In the genomic region with DNA sequence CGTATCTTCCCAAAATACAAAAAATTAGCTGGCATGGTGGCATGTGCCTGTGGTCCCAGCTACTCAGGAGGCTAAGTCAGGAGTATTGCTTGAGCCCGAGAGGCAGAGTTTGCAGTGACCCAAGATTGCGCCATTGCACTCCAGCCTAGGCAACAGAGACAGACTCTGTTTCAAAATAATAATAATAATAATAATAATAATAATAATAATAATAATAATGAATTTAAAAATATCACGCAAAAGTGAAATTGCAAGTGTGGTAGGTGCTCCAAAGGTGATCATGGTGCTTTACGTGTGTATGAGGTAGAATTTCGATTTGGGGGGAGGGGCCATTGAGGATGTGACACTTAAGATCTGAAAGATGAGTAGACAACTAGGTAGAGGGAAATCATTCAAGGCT, we compare ENCODE assay signal across 29 cellular contexts.
"Had no signal": no experiment of that assay in that cellular context is flagged by ENCODE, and none has a peak within 500 bp of the region (broad histone marks: within the 10 kb centered on the region; RNA-seq: fewer than 3 reads in every experiment).

No MANE protein-coding gene starts in this region.

- H3K27me3 Mint-ChIP-seq: activated naive CD4-positive, alpha-beta T cell treated with anti-CD3 and anti-CD28 coated beads, Interleukin-2, amount 50 U/mL, for 24 hours had no signal

- H3K27ac Mint-ChIP-seq: activated CD4-positive, alpha-beta T cell treated with anti-CD3 and anti-CD28 coated beads for 36 hours; activated CD8-positive, alpha-beta memory T cell treated with anti-CD3 and anti-CD28 coated beads, Interleukin-2, amount 10 ng/mL, durations not matched to agents 7 days and 5 days; activated CD8-positive, alpha-beta T cell treated with anti-CD3 and anti-CD28 coated beads, Interleukin-2, amount 10 ng/mL, durations not matched to agents 7 days and 5 days; activated naive CD4-positive, alpha-beta T cell treated with anti-CD3 and anti-CD28 coated beads, Interleukin-2, amount 10 ng/mL, durations not matched to agents 7 days and 5 days; activated naive CD4-positive, alpha-beta T cell treated with anti-CD3 and anti-CD28 coated beads, Interleukin-2, amount 50 U/mL, for 24 hours; activated naive CD8-positive, alpha-beta T cell treated with anti-CD3 and anti-CD28 coated beads, Interleukin-2, amount 10 ng/mL, durations not matched to agents 7 days and 5 days; activated naive CD8-positive, alpha-beta T cell treated with anti-CD3 and anti-CD28 coated beads, Interleukin-2, amount 50 U/mL, for 24 hours; activated T-cell treated with anti-CD3 and anti-CD28 coated beads, Interleukin-2, amount 50 U/mL, for 24 hours; activated T-helper 2 cell treated with anti-CD3 and anti-CD28 coated beads, Interferon-gamma antibody, Interleukin-2, Interleukin-4, amounts not matched to agents 10 μg/mL and 5 μg/mL and 100 μg/mL, durations not matched to agents 14 hours and 24 hours and 36 hours; brain; T-helper 2 cell treated with Interferon-gamma antibody and Interleukin-4, amounts not matched to agents 5 μg/mL and 100 μg/mL, for 36 hours had no signal

- H3K36me3 Mint-ChIP-seq: activated naive CD4-positive, alpha-beta T cell treated with anti-CD3 and anti-CD28 coated beads, Interleukin-2, amount 50 U/mL, for 24 hours; brain had no signal

- DNase-seq: activated CD4-positive, alpha-beta T cell treated with anti-CD3 and anti-CD28 coated beads for 1 hour; activated CD4-positive, alpha-beta T cell treated with anti-CD3 and anti-CD28 coated beads for 36 hours; activated CD4-positive, alpha-beta T cell treated with anti-CD3 and anti-CD28 coated beads for 48 hours; activated CD4-positive, alpha-beta T cell treated with anti-CD3 and anti-CD28 coated beads, Interleukin-2, amount 50 U/mL, for 48 hours; activated CD4-positive, CD25-positive, alpha-beta regulatory T cell; activated CD8-positive, alpha-beta memory T cell treated with anti-CD3 and anti-CD28 coated beads for 24 hours; activated CD8-positive, alpha-beta memory T cell treated with anti-CD3 and anti-CD28 coated beads, Interleukin-2, amount 10 ng/mL, durations not matched to agents 7 days and 5 days; activated CD8-positive, alpha-beta memory T cell treated with anti-CD3 and anti-CD28 coated beads, Interleukin-2, amount 50 U/mL, for 48 hours; activated CD8-positive, alpha-beta T cell treated with anti-CD3 and anti-CD28 coated beads, Interleukin-2, amount 10 ng/mL, durations not matched to agents 7 days and 5 days; activated effector memory CD4-positive, alpha-beta T cell treated with Interleukin-2 at 50 U/mL for 16 hours; activated gamma-delta T cell; activated naive CD4-positive, alpha-beta T cell treated with anti-CD3 and anti-CD28 coated beads, Interleukin-2, amount 10 ng/mL, durations not matched to agents 7 days and 5 days; activated naive CD4-positive, alpha-beta T cell treated with Interleukin-2 at 50 U/mL for 16 hours; activated naive CD8-positive, alpha-beta T cell treated with anti-CD3 and anti-CD28 coated beads, Interleukin-2, amount 10 ng/mL, durations not matched to agents 7 days and 5 days; activated naive CD8-positive, alpha-beta T cell treated with anti-CD3 and anti-CD28 coated beads, Interleukin-2, amount 50 U/mL, for 24 hours; activated T-cell treated with anti-CD3 and anti-CD28 coated beads, Interleukin-2, amount 50 U/mL, for 24 hours; activated T-cell treated with anti-CD3 and anti-CD28 coated beads, Interleukin-2, amount 50 U/mL, for 48 hours; amygdala; anterior cingulate cortex; caudate nucleus; cerebellar nuclear complex; SW 1271; T-helper 9 cell had no signal

- H3K9me3 Mint-ChIP-seq: central memory CD8-positive, alpha-beta T cell had no signal

- ATAC-seq: activated CD4-positive, alpha-beta T cell treated with anti-CD3 and anti-CD28 coated beads for 36 hours; activated CD4-positive, CD25-positive, alpha-beta regulatory T cell treated with anti-CD3 and anti-CD28 coated beads, Interleukin-2, amount 50 U/mL, for 24 hours; activated CD8-positive, alpha-beta memory T cell treated with anti-CD3 and anti-CD28 coated beads, Interleukin-2, amount 10 ng/mL, durations not matched to agents 7 days and 5 days; activated CD8-positive, alpha-beta T cell treated with anti-CD3 and anti-CD28 coated beads, Interleukin-2, amount 10 ng/mL, durations not matched to agents 7 days and 5 days; activated naive CD8-positive, alpha-beta T cell treated with anti-CD3 and anti-CD28 coated beads, Interleukin-2, amount 50 U/mL, for 24 hours had no signal

- H3K4me3 Mint-ChIP-seq: activated CD4-positive, alpha-beta T cell treated with anti-CD3 and anti-CD28 coated beads for 36 hours; activated CD8-positive, alpha-beta memory T cell treated with anti-CD3 and anti-CD28 coated beads, Interleukin-2, amount 10 ng/mL, durations not matched to agents 7 days and 5 days; activated CD8-positive, alpha-beta T cell treated with anti-CD3 and anti-CD28 coated beads, Interleukin-2, amount 10 ng/mL, durations not matched to agents 7 days and 5 days; activated naive CD4-positive, alpha-beta T cell treated with anti-CD3 and anti-CD28 coated beads, Interleukin-2, amount 10 ng/mL, durations not matched to agents 7 days and 5 days; activated naive CD4-positive, alpha-beta T cell treated with anti-CD3 and anti-CD28 coated beads, Interleukin-2, amount 50 U/mL, for 24 hours; activated naive CD8-positive, alpha-beta T cell treated with anti-CD3 and anti-CD28 coated beads, Interleukin-2, amount 10 ng/mL, durations not matched to agents 7 days and 5 days; activated naive CD8-positive, alpha-beta T cell treated with anti-CD3 and anti-CD28 coated beads, Interleukin-2, amount 50 U/mL, for 24 hours; activated T-cell treated with anti-CD3 and anti-CD28 coated beads, Interleukin-2, amount 50 U/mL, for 24 hours; brain; central memory CD8-positive, alpha-beta T cell; T-helper 2 cell treated with Interferon-gamma antibody and Interleukin-4, amounts not matched to agents 5 μg/mL and 100 μg/mL, for 36 hours had no signal
